ENCODE assay signal across 8 cellular contexts in the genomic region with DNA sequence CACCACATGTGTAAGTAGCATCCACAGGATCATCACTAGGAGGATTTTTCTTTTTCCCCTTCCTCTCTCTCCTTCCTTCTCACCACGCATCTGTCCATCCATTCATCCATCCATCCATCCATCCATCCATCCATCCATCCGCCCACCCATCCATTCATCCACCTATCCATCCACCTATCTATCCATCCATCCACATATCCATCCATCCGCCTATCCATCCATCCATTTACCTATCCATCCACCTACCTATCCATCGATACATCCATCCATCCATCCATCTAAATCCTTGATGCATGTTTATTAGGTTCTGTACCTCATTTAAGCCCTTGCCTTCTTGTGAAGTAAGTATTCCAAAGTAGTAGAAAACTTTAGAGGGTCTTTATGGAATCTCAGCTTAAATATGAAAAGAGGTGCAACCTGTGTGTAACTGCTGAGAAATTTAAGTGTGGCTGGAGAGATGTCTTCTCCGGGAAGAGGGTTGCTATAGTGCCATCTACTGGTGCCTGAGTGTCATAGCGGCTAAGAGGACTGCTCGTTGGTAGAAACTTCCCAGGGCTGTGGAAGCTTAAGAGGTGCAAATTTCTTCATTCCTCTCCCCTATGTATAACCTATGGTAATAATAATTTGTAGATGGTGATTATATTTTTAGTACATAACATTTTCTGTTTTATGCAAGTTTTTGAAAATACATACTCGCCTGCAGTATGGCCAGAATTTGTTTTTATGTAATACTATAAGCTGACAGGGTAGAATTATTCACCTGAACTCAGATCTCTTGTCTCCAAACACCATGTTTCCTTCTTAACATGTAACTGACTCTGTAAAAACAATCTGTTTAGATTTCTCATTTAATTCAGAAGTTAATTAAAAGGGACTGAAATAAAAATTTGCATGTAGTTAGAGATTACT. TPM values are rescaled to one million over a fixed set of nuclear protein-coding genes. Genes with fewer than 3 reads are reported as not detected.
DNase-seq lines count a peak whose midpoint lies in the region; ATAC-seq and TF ChIP-seq lines count a peak whose summit lies in the region.

No MANE protein-coding gene starts in this region.

- H3K4me1 ChIP-seq in Peyer's patch: no peaks in the 10 kb centered on the region

- H3K4me3 ChIP-seq in Peyer's patch: no peak overlapping the region
- H3K4me3 ChIP-seq in skeletal muscle cell (ENCODE audit: low read depth, low read length): no peak overlapping the region

- TF ChIP-seq CTCF in Peyer's patch (IDR thresholded peaks at IDR 0.05): peak in 4 of 6 experiments; percentile 62 to 86 (median 66)

- DNase-seq in ELF-1 (ENCODE audit: low read depth, low spot score) (peak; percentile 44), Kasumi-1 (lab: John Stamatoyannopoulos, UW) (peak; percentile 78 to 87), Peyer's patch (peak in 1 of 3 donors; percentile 68), amniotic epithelial cell (ENCODE audit: low read depth) (peak; percentile 46), hepatic stellate cell (ENCODE audit: low spot score) (peak; percentile 67), skeletal muscle cell (ENCODE audit: low read depth) (peak; percentile 4), ecto neural progenitor cell (ENCODE audit: low spot score) (no peak)

- no peak overlapping the region for H3K27ac ChIP-seq in Peyer's patch

- no peaks in the 10 kb centered on the region for H3K9me3 ChIP-seq in Peyer's patch

- no peaks in the 10 kb centered on the region for H3K27me3 ChIP-seq in Peyer's patch

- H3K36me3 ChIP-seq in Peyer's patch: no peaks in the 10 kb centered on the region

- no peak for ATAC-seq in GM19452 (IDR thresholded peaks at IDR 0.05; ENCODE audit: unreplicated experiment)

- TF ChIP-seq POLR2A in Peyer's patch (IDR thresholded peaks at IDR 0.05): no peak

RNA-seq across cellular contexts. Expression of a gene that starts 46.0 kb away (rescaled TPM):
- total RNA-seq in Peyer's patch: not detected
